17 cellular contexts compared by ENCODE assay signal in genomic region chr2:239112127-239112774, GRCh38.
DNase-seq lines count a peak whose midpoint lies in the region; ATAC-seq and TF ChIP-seq lines count a peak whose summit lies in the region.
"Had no signal": no experiment of that assay in that cellular context is flagged by ENCODE, and none has a peak within 500 bp of the region (broad histone marks: within the 10 kb centered on the region; RNA-seq: fewer than 3 reads in every experiment).

No MANE protein-coding gene starts in this region.

- peak overlapping the region; percentile 27; the same call in 1 of the 2 replicates for H3K27ac ChIP-seq in DND-41 (ENCODE audit: low read length)
- H3K27ac ChIP-seq in esophagus muscularis mucosa (replicated peaks in 1 of 4) = peak overlapping the region; percentile 82 to 88 (median 84)
- no peak overlapping the region for H3K27ac ChIP-seq in neuronal stem cell (replicated peaks; ENCODE audit: low read length)
- H3K27ac ChIP-seq: HL-60 had no signal

- H3K9ac ChIP-seq in DND-41 (ENCODE audit: low read depth, low read length) (no peak overlapping the region), neuronal stem cell (ENCODE audit: low read depth, low read length, poor library complexity) (no peak overlapping the region)

- H3K27me3 ChIP-seq in DND-41 (ENCODE audit: insufficient read depth, low read length, poor library complexity) (no peaks in the 10 kb centered on the region), esophagus muscularis mucosa (no peaks in the 10 kb centered on the region), neuronal stem cell (ENCODE audit: control insufficient read depth in 3 of 3, insufficient read depth in 3 of 3, low read depth in 1 of 3, low read length in 3 of 3) (no peaks in the 10 kb centered on the region)

- H3K9me3 ChIP-seq in DND-41 (ENCODE audit: insufficient read depth, low read length, severe bottlenecking) (no peaks in the 10 kb centered on the region), esophagus muscularis mucosa (no peaks in the 10 kb centered on the region), neuronal stem cell (replicated peaks in 1 of 2; ENCODE audit: control insufficient read depth in 2 of 2, insufficient read depth in 1 of 2, low read depth in 1 of 2, low read length in 2 of 2) (no peaks in the 10 kb centered on the region)

- DNase-seq in DND-41 (no peak), esophagus muscularis mucosa (ENCODE audit: extremely low spot score) (no peak), neuronal stem cell (ENCODE audit: low spot score) (no peak), superior temporal gyrus (ENCODE audit: extremely low spot score) (peak; percentile 22), NCI-H2029 (lab: John Stamatoyannopoulos, UW) (no peak), SKM-1 treated with dmso at 0.1 percent for 144 hours (lab: John Stamatoyannopoulos, UW; ENCODE audit: unreplicated experiment) (no peak)
- no peak for DNase-seq in activated naive CD4-positive, alpha-beta T cell treated with anti-CD3 and anti-CD28 coated beads, Interleukin-2, amount 10 ng/mL, durations not matched to agents 7 days and 5 days
- DNase-seq: CD4-positive, CD25-positive, alpha-beta regulatory T cell; HFFc6; KBM-7; NCI-H1092 treated with DMSO at 0.1 percent for 48 hours; NCI-H1694 treated with DMSO at 0.1 percent for 48 hours; NCI-H446; NCI-H748 treated with DMSO at 0.1 percent for 48 hours; PC-3 had no signal

- intact Hi-C loops in esophagus muscularis mucosa (cut with DNase I) = no loop called here

- CTCF ChIA-PET in activated naive CD4-positive, alpha-beta T cell treated with anti-CD3 and anti-CD28 coated beads, Interleukin-2, amount 10 ng/mL, durations not matched to agents 7 days and 5 days (lab: Charles Lee) = no interaction called here

- no peak overlapping the region for H3K4me3 ChIP-seq in DND-41 (ENCODE audit: low read depth in 1 of 2, low read length in 2 of 2)
- no peak overlapping the region for H3K4me3 ChIP-seq in esophagus muscularis mucosa
- no peak overlapping the region for H3K4me3 ChIP-seq in neuronal stem cell (ENCODE audit: low read length in 2 of 2)

- no peak for TF ChIP-seq EP300 in esophagus muscularis mucosa (IDR thresholded peaks at IDR 0.05)

- H3K4me3 Mint-ChIP-seq in activated naive CD4-positive, alpha-beta T cell treated with anti-CD3 and anti-CD28 coated beads, Interleukin-2, amount 10 ng/mL, durations not matched to agents 7 days and 5 days = no peak overlapping the region
- H3K4me3 Mint-ChIP-seq: HFFc6 had no signal

- ATAC-seq in DND-41 (ENCODE audit: insufficient read depth, low read depth) = no peak
- no peak for ATAC-seq in HG03432 (IDR thresholded peaks at IDR 0.05; ENCODE audit: unreplicated experiment)
- ATAC-seq: PC-3 had no signal

- H3K79me2 ChIP-seq in DND-41 (ENCODE audit: insufficient read depth, low read length) = peaks cover 22% of the 10 kb centered on the region

- no peak overlapping the region for H2AFZ ChIP-seq in DND-41 (ENCODE audit: low read depth, low read length)
- no peak overlapping the region for H2AFZ ChIP-seq in neuronal stem cell (ENCODE audit: low read length)

- 90% methylated on average over 12 of the region's 14 CpGs for WGBS in esophagus muscularis mucosa
- WGBS in neuronal stem cell (ENCODE audit: extremely low coverage in 2 of 2, insufficient read length in 2 of 2, insufficient replicate concordance in 1 of 2), 2 donors = no CpG with 5 or more reads among the region's 14 CpGs

- H3K27ac Mint-ChIP-seq in activated naive CD4-positive, alpha-beta T cell treated with anti-CD3 and anti-CD28 coated beads, Interleukin-2, amount 10 ng/mL, durations not matched to agents 7 days and 5 days = no peak overlapping the region
- H3K27ac Mint-ChIP-seq: CD4-positive, CD25-positive, alpha-beta regulatory T cell; HFFc6 had no signal

- no peak overlapping the region for H3K18ac ChIP-seq in neuronal stem cell (ENCODE audit: low read length)

- H3K4me2 ChIP-seq in DND-41 (ENCODE audit: insufficient read depth, low read length) (no peak overlapping the region), neuronal stem cell (ENCODE audit: insufficient read depth, low read length, poor library complexity, severe bottlenecking) (no peak overlapping the region)

- H3K27me3 Mint-ChIP-seq in activated naive CD4-positive, alpha-beta T cell treated with anti-CD3 and anti-CD28 coated beads, Interleukin-2, amount 10 ng/mL, durations not matched to agents 7 days and 5 days = peaks cover 4% of the 10 kb centered on the region
- H3K27me3 Mint-ChIP-seq: CD4-positive, CD25-positive, alpha-beta regulatory T cell had no signal

- no peak for TF ChIP-seq CTCF in DND-41 (IDR thresholded peaks at IDR 0.05; ENCODE audit: borderline replicate concordance, extremely low read depth, low read length, poor library complexity, severe bottlenecking)
- TF ChIP-seq CTCF in esophagus muscularis mucosa (IDR thresholded peaks at IDR 0.05) = no peak

- peaks cover 21% of the 10 kb centered on the region for H3K36me3 Mint-ChIP-seq in activated naive CD4-positive, alpha-beta T cell treated with anti-CD3 and anti-CD28 coated beads, Interleukin-2, amount 10 ng/mL, durations not matched to agents 7 days and 5 days

- peaks cover 4% of the 10 kb centered on the region for H3K79me1 ChIP-seq in neuronal stem cell (ENCODE audit: low read depth, low read length)

- no peak overlapping the region for H4K91ac ChIP-seq in neuronal stem cell (ENCODE audit: low read depth, low read length, poor library complexity)

- H2BK120ac ChIP-seq in neuronal stem cell (ENCODE audit: low read depth, low read length) = no peak overlapping the region

- no peak overlapping the region for H2BK12ac ChIP-seq in neuronal stem cell (ENCODE audit: low read length)

- peak overlapping the region; percentile 57 for H4K8ac ChIP-seq in neuronal stem cell (ENCODE audit: low read depth, low read length)

- TF ChIP-seq POLR2A in esophagus muscularis mucosa (IDR thresholded peaks at IDR 0.05; ENCODE audit: low read depth) = no peak

- no peak overlapping the region for H2BK15ac ChIP-seq in neuronal stem cell (ENCODE audit: low read length)

- H4K20me1 ChIP-seq in DND-41 (ENCODE audit: insufficient read depth, low read length) = peaks cover 83% of the 10 kb centered on the region

- no peak overlapping the region for H3K23ac ChIP-seq in neuronal stem cell (ENCODE audit: low read depth, low read length, poor library complexity)

- peaks cover 100% of the 10 kb centered on the region for H3K36me3 ChIP-seq in DND-41 (ENCODE audit: insufficient read depth, low read length)
- peaks cover 6 to 62% (median 54%) of the 10 kb centered on the region in 4 donors for H3K36me3 ChIP-seq in esophagus muscularis mucosa
- peaks cover 13 to 67% of the 10 kb centered on the region in 2 donors for H3K36me3 ChIP-seq in neuronal stem cell (replicated peaks in 1 of 2; ENCODE audit: control insufficient read depth in 2 of 2, insufficient read depth in 2 of 2, low read length in 2 of 2)

- H2BK5ac ChIP-seq in neuronal stem cell (ENCODE audit: low read length) = no peak overlapping the region

- no peak overlapping the region for H2AK5ac ChIP-seq in neuronal stem cell (ENCODE audit: low read depth, low read length)

- H3K4ac ChIP-seq in neuronal stem cell (ENCODE audit: low read length) = no peak overlapping the region

- no peak overlapping the region for H3K14ac ChIP-seq in neuronal stem cell (ENCODE audit: low read length)

- H3K9me3 Mint-ChIP-seq in activated naive CD4-positive, alpha-beta T cell treated with anti-CD3 and anti-CD28 coated beads, Interleukin-2, amount 10 ng/mL, durations not matched to agents 7 days and 5 days = no peaks in the 10 kb centered on the region
- H3K9me3 Mint-ChIP-seq: CD4-positive, CD25-positive, alpha-beta regulatory T cell; HFFc6 had no signal

- peaks cover 4% of the 10 kb centered on the region for H3K4me1 Mint-ChIP-seq in activated naive CD4-positive, alpha-beta T cell treated with anti-CD3 and anti-CD28 coated beads, Interleukin-2, amount 10 ng/mL, durations not matched to agents 7 days and 5 days

- H3K4me1 ChIP-seq in DND-41 (ENCODE audit: insufficient read depth, low read length) (no peaks in the 10 kb centered on the region), esophagus muscularis mucosa (peaks cover 21 to 69% (median 58%) of the 10 kb centered on the region in 4 donors), neuronal stem cell (ENCODE audit: control insufficient read depth in 2 of 2, insufficient read depth in 1 of 2, low read depth in 1 of 2, low read length in 2 of 2) (peaks cover 0 to 2% of the 10 kb centered on the region in 2 donors)
